In the genomic region with DNA sequence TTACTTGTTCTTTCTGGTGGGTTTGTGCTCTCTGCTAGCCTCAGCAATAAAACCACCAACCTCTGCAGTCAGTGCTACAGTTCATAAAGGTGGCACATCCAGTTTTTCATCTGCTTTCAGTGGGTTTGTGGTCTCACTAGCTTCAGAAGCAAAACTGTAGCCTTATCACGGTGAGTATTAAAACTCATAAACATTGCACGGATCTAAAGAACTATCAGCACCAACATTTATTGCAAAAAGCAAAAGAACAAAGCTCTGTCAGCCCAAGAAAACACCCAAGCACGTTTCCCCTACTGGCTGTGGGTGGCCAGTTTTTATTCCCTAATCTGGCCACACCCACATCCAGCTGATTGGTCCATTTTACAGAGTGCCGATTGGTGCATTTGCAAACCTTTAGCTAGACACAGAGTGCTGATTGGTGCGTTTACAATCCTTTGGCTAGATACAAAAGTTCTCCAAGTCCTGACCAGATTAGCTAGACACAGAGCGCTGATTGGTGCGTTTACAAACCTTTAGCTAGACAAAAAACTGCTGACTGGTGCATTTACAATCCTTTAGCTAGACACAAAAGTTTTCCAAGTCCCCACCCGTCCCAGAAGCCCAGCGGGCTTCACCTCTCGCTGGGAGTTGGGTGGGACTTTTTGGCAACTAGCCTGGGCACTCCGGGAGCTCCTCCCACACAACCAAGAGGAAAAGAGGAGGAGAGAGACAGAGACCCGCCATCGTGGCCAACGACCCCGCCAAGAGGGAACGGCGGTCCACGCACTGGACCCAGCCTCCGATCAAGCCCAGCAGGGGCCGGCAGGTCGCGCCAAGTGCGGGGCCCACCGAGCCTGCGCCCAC, we compare ENCODE assay signal across 7 cellular contexts.
A peak's percentile ranks its signal among the peaks of the same experiment; 100 is the strongest.
DNase-seq lines count a peak whose midpoint lies in the region; ATAC-seq and TF ChIP-seq lines count a peak whose summit lies in the region.

No MANE protein-coding gene starts in this region.

- peak overlapping the region; percentile 65 for H3K27ac ChIP-seq in WERI-Rb-1

- H3K4me3 ChIP-seq in WERI-Rb-1 (ENCODE audit: low read depth, low read length) (no peak overlapping the region), retinal pigment epithelial cell (ENCODE audit: low read length) (peak overlapping the region; percentile 46)

- TF ChIP-seq CTCF in WERI-Rb-1 (IDR thresholded peaks at IDR 0.05; ENCODE audit: low read depth, low read length) = no peak
- no peak for TF ChIP-seq CTCF in retinal pigment epithelial cell (conservative IDR thresholded peaks at IDR 0.05; ENCODE audit: low read depth, low read length)

- peaks cover 9% of the 10 kb centered on the region for H3K36me3 ChIP-seq in WERI-Rb-1

- H3K27me3 ChIP-seq in WERI-Rb-1 (ENCODE audit: insufficient read depth, low read depth, severe bottlenecking) = no peaks in the 10 kb centered on the region

- peak in 61 of 76 experiments; percentile 10 to 79 (median 53) for DNase-seq in HUDEP-2 (lab: John Stamatoyannopoulos, UW; ENCODE audit: unreplicated experiment in 76 of 76)
- DNase-seq in WERI-Rb-1 = no peak
- peak; percentile 61 to 72 for DNase-seq in erythroblast (lab: John Stamatoyannopoulos, UW)
- DNase-seq in retinal pigment epithelial cell (ENCODE audit: low read depth) = no peak
- no peak for DNase-seq in NK-92 treated with Interleukin-12 subunit alpha and Interleukin-12 subunit beta, amount 100 ng/mL, for 24 hours (lab: John Stamatoyannopoulos, UW)
- no peak for DNase-seq in retina

- no peak for ATAC-seq in HG03196 (IDR thresholded peaks at IDR 0.05; ENCODE audit: unreplicated experiment)

- no peak for TF ChIP-seq POLR2A in erythroblast (IDR thresholded peaks at IDR 0.05; ENCODE audit: low read length)

- H3K9me3 ChIP-seq in WERI-Rb-1 (ENCODE audit: severe bottlenecking) = peaks cover 31% of the 10 kb centered on the region

Comparison
In these comparisons a context has a peak if more than half of its experiments do, and no peak if none do; other contexts are left out.
1. DNase-seq: peak in HUDEP-2 (61 of 76) and erythroblast (2 of 2); none in WERI-Rb-1 (single experiment), retinal pigment epithelial cell (single experiment), NK-92 treated with Interleukin-12 subunit alpha and Interleukin-12 subunit beta, amount 100 ng/mL, for 24 hours (single experiment) and retina (single experiment).